ENCODE assay signal across 8 cellular contexts in genomic region chr5:72817639-72818266, GRCh38. TPM values are rescaled to one million over a fixed set of nuclear protein-coding genes. Genes with fewer than 3 reads are reported as not detected.
A peak's percentile ranks its signal among the peaks of the same experiment; 100 is the strongest.
DNase-seq lines count a peak whose midpoint lies in the region; ATAC-seq, FAIRE-seq and TF ChIP-seq lines count a peak whose summit lies in the region.

No MANE protein-coding gene starts in this region.

- peaks cover 17% of the 10 kb centered on the region for H3K4me1 ChIP-seq in hepatocyte (ENCODE audit: insufficient read depth)
- H3K4me1 ChIP-seq in spleen: peaks cover 0 to 63% (median 43%) of the 10 kb centered on the region in 6 donors

- H3K4me3 ChIP-seq in hepatocyte: peak overlapping the region; percentile 78
- H3K4me3 ChIP-seq in spleen: peak overlapping the region; percentile 64 to 76 (median 70)

- CTCF ChIA-PET in WTC11 (lab: Charles Lee): interaction anchor here (0.7 to 2.7 kb wide), 5 partner anchors 12 to 261 kb away, joined by 3 to 38 read pairs (median 6); no protein-coding TSS in a partner anchor

- peak overlapping the region; percentile 90 for H3K4me2 ChIP-seq in hepatocyte

- no peak for TF ChIP-seq POLR2A in spleen (IDR thresholded peaks at IDR 0.05)

- H3K4me3 Mint-ChIP-seq in WTC11: peak overlapping the region; percentile 99

- H3K9me3 ChIP-seq in hepatocyte (ENCODE audit: low read depth) (no peaks in the 10 kb centered on the region), spleen (no peaks in the 10 kb centered on the region)

- DNase-seq in NCI-H82 (lab: John Stamatoyannopoulos, UW): peak; percentile 4
- no peak for DNase-seq in NCI-H82 treated with DMSO at 0.1 percent for 48 hours (lab: John Stamatoyannopoulos, UW; ENCODE audit: unreplicated experiment)
- no peak for DNase-seq in WTC11 (ENCODE audit: low spot score)
- no peak for DNase-seq in hepatocyte (ENCODE audit: low spot score)
- DNase-seq in spleen: no peak
- no peak for DNase-seq in D721Med (ENCODE audit: insufficient read length, low spot score)

- FAIRE-seq in D721Med (lab: Jason Lieb, UNC): no peak

- peaks cover 25% of the 10 kb centered on the region for H3K4me1 Mint-ChIP-seq in WTC11

- no peaks in the 10 kb centered on the region for H3K36me3 Mint-ChIP-seq in WTC11

- WGBS in hepatocyte (ENCODE audit: low lambda C conversion rate, missing lambda C conversion rate): 10% methylated on average over 6 of the region's 6 CpGs
- 20 to 33% (median 25%) methylated on average over 6 of the region's 6 CpGs for WGBS in spleen, 5 donors

- H2AFZ ChIP-seq in hepatocyte: peak overlapping the region; percentile 98

- H3K36me3 ChIP-seq in hepatocyte (replicated peaks; ENCODE audit: insufficient read depth, low read depth): no peaks in the 10 kb centered on the region
- no peaks in the 10 kb centered on the region for H3K36me3 ChIP-seq in spleen

- no peaks in the 10 kb centered on the region for H3K9me3 Mint-ChIP-seq in WTC11

- peaks cover 19% of the 10 kb centered on the region for H4K20me1 ChIP-seq in hepatocyte (ENCODE audit: insufficient read depth, poor library complexity, severe bottlenecking)

- H3K27me3 ChIP-seq in hepatocyte: no peaks in the 10 kb centered on the region
- H3K27me3 ChIP-seq in spleen (replicated peaks in 1 of 7): no peaks in the 10 kb centered on the region

- H3K27ac ChIP-seq in hepatocyte: peak overlapping the region; percentile 99
- H3K27ac ChIP-seq in spleen: peak overlapping the region in 7 of 8 donors; percentile 96 to 98 (median 98)

- no peak for TF ChIP-seq CTCF in WTC11 (IDR thresholded peaks at IDR 0.05)
- no peak for TF ChIP-seq CTCF in hepatocyte (IDR thresholded peaks at IDR 0.05; ENCODE audit: poor library complexity)
- TF ChIP-seq CTCF in spleen (IDR thresholded peaks at IDR 0.05 in 8 of 11, conservative IDR thresholded peaks at IDR 0.05 in 3 of 11): no peak
- TF ChIP-seq CTCF in D721Med (IDR thresholded peaks at IDR 0.05; ENCODE audit: insufficient read depth, missing control alignments): no peak

- no peaks in the 10 kb centered on the region for H3K27me3 Mint-ChIP-seq in WTC11 (ENCODE audit: low read depth)

- peaks cover 56% of the 10 kb centered on the region for H3K79me2 ChIP-seq in hepatocyte

- POLR2A ChIA-PET in WTC11 (lab: Charles Lee): interaction anchor here (1.1 to 2.1 kb wide), 2 partner anchors 29 to 462 kb away, joined by 3 to 5 read pairs; no protein-coding TSS in a partner anchor

- ATAC-seq in WTC11: no peak
- no peak for ATAC-seq in HG02884 (IDR thresholded peaks at IDR 0.05; ENCODE audit: unreplicated experiment)
- ATAC-seq in GM21515 (IDR thresholded peaks at IDR 0.05; ENCODE audit: unreplicated experiment): no peak

- no peaks in the 10 kb centered on the region for H3K9me2 ChIP-seq in hepatocyte (replicated peaks; ENCODE audit: insufficient read depth)

- intact Hi-C loops in spleen (cut with DNase I; ENCODE audit: low total_unique reads): loop anchor here (5.0 to 10.0 kb wide), 2 partner anchors 203 to 450 kb away; no protein-coding TSS in a partner anchor

- peak overlapping the region; percentile 89; the same call in 1 of the 2 replicates for H3K27ac Mint-ChIP-seq in WTC11

TF ChIP-seq in WTC11, 78 proteins besides CTCF, POLR2A, EP300 and RAD21:
- TF ChIP-seq SMAD4 (CRISPR knock-in tag; IDR thresholded peaks at IDR 0.05) (no peak), ZNF232 (CRISPR knock-in tag; IDR thresholded peaks at IDR 0.05) (no peak), IRF2 (CRISPR knock-in tag; IDR thresholded peaks at IDR 0.05; ENCODE audit: borderline replicate concordance, low read depth) (no peak), RORB (CRISPR knock-in tag; IDR thresholded peaks at IDR 0.05) (no peak), JUN (CRISPR knock-in tag; IDR thresholded peaks at IDR 0.05) (no peak), ZNF317 (CRISPR knock-in tag; IDR thresholded peaks at IDR 0.05; ENCODE audit: borderline replicate concordance, low read depth) (no peak), FOXP1 (CRISPR knock-in tag; IDR thresholded peaks at IDR 0.05; ENCODE audit: borderline replicate concordance) (no peak), KAT7 (CRISPR knock-in tag; IDR thresholded peaks at IDR 0.05; ENCODE audit: borderline replicate concordance) (no peak), FOXJ3 (CRISPR knock-in tag; IDR thresholded peaks at IDR 0.05; ENCODE audit: borderline replicate concordance) (no peak)
- TF ChIP-seq, protein P1, sequence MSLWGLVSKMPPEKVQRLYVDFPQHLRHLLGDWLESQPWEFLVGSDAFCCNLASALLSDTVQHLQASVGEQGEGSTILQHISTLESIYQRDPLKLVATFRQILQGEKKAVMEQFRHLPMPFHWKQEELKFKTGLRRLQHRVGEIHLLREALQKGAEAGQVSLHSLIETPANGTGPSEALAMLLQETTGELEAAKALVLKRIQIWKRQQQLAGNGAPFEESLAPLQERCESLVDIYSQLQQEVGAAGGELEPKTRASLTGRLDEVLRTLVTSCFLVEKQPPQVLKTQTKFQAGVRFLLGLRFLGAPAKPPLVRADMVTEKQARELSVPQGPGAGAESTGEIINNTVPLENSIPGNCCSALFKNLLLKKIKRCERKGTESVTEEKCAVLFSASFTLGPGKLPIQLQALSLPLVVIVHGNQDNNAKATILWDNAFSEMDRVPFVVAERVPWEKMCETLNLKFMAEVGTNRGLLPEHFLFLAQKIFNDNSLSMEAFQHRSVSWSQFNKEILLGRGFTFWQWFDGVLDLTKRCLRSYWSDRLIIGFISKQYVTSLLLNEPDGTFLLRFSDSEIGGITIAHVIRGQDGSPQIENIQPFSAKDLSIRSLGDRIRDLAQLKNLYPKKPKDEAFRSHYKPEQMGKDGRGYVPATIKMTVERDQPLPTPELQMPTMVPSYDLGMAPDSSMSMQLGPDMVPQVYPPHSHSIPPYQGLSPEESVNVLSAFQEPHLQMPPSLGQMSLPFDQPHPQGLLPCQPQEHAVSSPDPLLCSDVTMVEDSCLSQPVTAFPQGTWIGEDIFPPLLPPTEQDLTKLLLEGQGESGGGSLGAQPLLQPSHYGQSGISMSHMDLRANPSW (CRISPR knock-in tag; conservative IDR thresholded peaks at IDR 0.05; ENCODE audit: low read depth): no peak
- TF ChIP-seq, protein P2, sequence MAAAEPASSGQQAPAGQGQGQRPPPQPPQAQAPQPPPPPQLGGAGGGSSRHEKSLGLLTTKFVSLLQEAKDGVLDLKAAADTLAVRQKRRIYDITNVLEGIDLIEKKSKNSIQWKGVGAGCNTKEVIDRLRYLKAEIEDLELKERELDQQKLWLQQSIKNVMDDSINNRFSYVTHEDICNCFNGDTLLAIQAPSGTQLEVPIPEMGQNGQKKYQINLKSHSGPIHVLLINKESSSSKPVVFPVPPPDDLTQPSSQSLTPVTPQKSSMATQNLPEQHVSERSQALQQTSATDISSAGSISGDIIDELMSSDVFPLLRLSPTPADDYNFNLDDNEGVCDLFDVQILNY (CRISPR knock-in tag; IDR thresholded peaks at IDR 0.05): no peak

RNA-seq across cellular contexts. Expression of gene TNPO1, which starts 1.3 kb away (rescaled TPM):
- total RNA-seq in WTC11 (2021): 132 to 150 TPM (median 134 TPM) in 3 replicates
- total RNA-seq in hepatocyte: 128 and 143 TPM in 2 replicates
- 39.4 and 53.5 TPM in 2 replicates for polyA plus RNA-seq in hepatocyte
- 100 to 1,000 TPM in 3 of 7 donors, 10 to 100 TPM in 4; 77.1 to 192 (median 94.6) TPM for total RNA-seq in spleen
- 10 to 100 TPM in 1 of 3 donors, 1 to 10 TPM in 2; 5.7 to 11.5 (median 8.7) TPM for polyA plus RNA-seq in spleen
